ENCODE assay signal across 16 cellular contexts in the genomic region with DNA sequence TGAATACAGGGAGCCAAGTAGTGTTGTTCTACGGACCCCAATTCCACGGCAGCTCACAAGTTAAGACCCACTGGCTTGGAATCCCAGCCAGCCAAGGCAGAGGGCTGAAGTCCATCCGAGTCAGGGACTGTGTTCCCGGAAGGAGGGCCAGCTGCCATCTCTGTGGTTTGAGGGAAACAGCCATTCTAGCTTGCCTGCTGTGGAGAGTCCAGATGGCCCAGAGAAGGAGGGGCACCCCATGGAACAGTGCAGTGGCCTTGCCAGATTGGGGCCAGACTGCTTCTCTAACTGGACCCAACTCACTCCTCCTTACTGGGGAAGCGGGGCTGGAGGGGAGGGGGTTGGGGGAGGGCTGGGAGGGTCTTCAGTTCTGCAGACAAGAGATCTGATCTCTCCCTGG.
DNase-seq lines count a peak whose midpoint lies in the region; ATAC-seq and TF ChIP-seq lines count a peak whose summit lies in the region.
"Had no signal": no experiment of that assay in that cellular context is flagged by ENCODE, and none has a peak within 500 bp of the region (broad histone marks: within the 10 kb centered on the region; RNA-seq: fewer than 3 reads in every experiment).

No MANE protein-coding gene starts in this region.

- H3K79me2 ChIP-seq in hepatocyte = no peaks in the 10 kb centered on the region

- no peaks in the 10 kb centered on the region for H3K36me3 Mint-ChIP-seq in activated naive CD4-positive, alpha-beta T cell treated with anti-CD3 and anti-CD28 coated beads, Interleukin-2, amount 50 U/mL, for 72 hours
- H3K36me3 Mint-ChIP-seq: CD8-positive, alpha-beta memory T cell had no signal

- ATAC-seq in RWPE2 (ENCODE audit: low read depth) (no peak), HG03520 (IDR thresholded peaks at IDR 0.05; ENCODE audit: unreplicated experiment) (no peak)
- no peak for ATAC-seq in activated naive CD4-positive, alpha-beta T cell treated with anti-CD3 and anti-CD28 coated beads, Interleukin-2, amount 50 U/mL, for 72 hours

- no peak overlapping the region for H3K4me2 ChIP-seq in hepatocyte
- H3K4me2 ChIP-seq: BLaER1 treated with 17β-estradiol and CSF1 and Interleukin-3, amounts not matched to agents 10 nM and 100 nM had no signal

- H3K36me3 ChIP-seq in BE2C = no peaks in the 10 kb centered on the region
- no peaks in the 10 kb centered on the region for H3K36me3 ChIP-seq in RWPE2 (ENCODE audit: low read depth)
- H3K36me3 ChIP-seq in hepatocyte (replicated peaks; ENCODE audit: insufficient read depth, low read depth) = no peaks in the 10 kb centered on the region
- H3K36me3 ChIP-seq: BLaER1 treated with 17β-estradiol and CSF1 and Interleukin-3, amounts not matched to agents 10 nM and 100 nM; MG63 had no signal

- H3K4me3 ChIP-seq in BE2C (ENCODE audit: low read depth, low read length) = no peak overlapping the region
- no peak overlapping the region for H3K4me3 ChIP-seq in RWPE2 (ENCODE audit: severe bottlenecking)
- H3K4me3 ChIP-seq in hepatocyte = no peak overlapping the region
- H3K4me3 ChIP-seq: BLaER1 treated with 17β-estradiol and CSF1 and Interleukin-3, amounts not matched to agents 10 nM and 100 nM; GM23248; MG63 had no signal

- H3K27ac ChIP-seq in RWPE2 (ENCODE audit: poor library complexity, severe bottlenecking) (no peak overlapping the region), hepatocyte (no peak overlapping the region)
- H3K27ac ChIP-seq: BLaER1 treated with 17β-estradiol and CSF1 and Interleukin-3, amounts not matched to agents 10 nM and 100 nM; GM23248 had no signal

- H3K4me1 ChIP-seq in BE2C = no peaks in the 10 kb centered on the region
- H3K4me1 ChIP-seq in RWPE2 (ENCODE audit: insufficient read depth, poor library complexity, severe bottlenecking) = no peaks in the 10 kb centered on the region
- no peaks in the 10 kb centered on the region for H3K4me1 ChIP-seq in hepatocyte (ENCODE audit: insufficient read depth)
- H3K4me1 ChIP-seq: BLaER1 treated with 17β-estradiol and CSF1 and Interleukin-3, amounts not matched to agents 10 nM and 100 nM had no signal

- H3K9me2 ChIP-seq in hepatocyte (replicated peaks; ENCODE audit: insufficient read depth) = no peaks in the 10 kb centered on the region

- no peaks in the 10 kb centered on the region for H4K20me1 ChIP-seq in hepatocyte (ENCODE audit: insufficient read depth, poor library complexity, severe bottlenecking)
- H4K20me1 ChIP-seq: BLaER1 treated with 17β-estradiol and CSF1 and Interleukin-3, amounts not matched to agents 10 nM and 100 nM had no signal

- H2AFZ ChIP-seq in hepatocyte = no peak overlapping the region
- H2AFZ ChIP-seq: GM23248 had no signal

- H3K9me3 ChIP-seq in BE2C (no peaks in the 10 kb centered on the region), RWPE2 (ENCODE audit: severe bottlenecking) (no peaks in the 10 kb centered on the region), hepatocyte (ENCODE audit: low read depth) (no peaks in the 10 kb centered on the region)
- H3K9me3 ChIP-seq: BLaER1 treated with 17β-estradiol and CSF1 and Interleukin-3, amounts not matched to agents 10 nM and 100 nM; MG63 had no signal

- H3K9me3 Mint-ChIP-seq in activated naive CD4-positive, alpha-beta T cell treated with anti-CD3 and anti-CD28 coated beads, Interleukin-2, amount 50 U/mL, for 72 hours = peaks cover 0 to 5% of the 10 kb centered on the region in 2 donors

- H3K27me3 ChIP-seq in BE2C (peaks cover 6% of the 10 kb centered on the region), RWPE2 (ENCODE audit: insufficient read depth, poor library complexity, severe bottlenecking) (peaks cover 4% of the 10 kb centered on the region), hepatocyte (no peaks in the 10 kb centered on the region)
- H3K27me3 ChIP-seq: BLaER1 treated with 17β-estradiol and CSF1 and Interleukin-3, amounts not matched to agents 10 nM and 100 nM; MG63 had no signal

- no peak overlapping the region for H3K27ac Mint-ChIP-seq in activated naive CD4-positive, alpha-beta T cell treated with anti-CD3 and anti-CD28 coated beads, Interleukin-2, amount 50 U/mL, for 72 hours
- H3K27ac Mint-ChIP-seq: CD8-positive, alpha-beta memory T cell had no signal

- DNase-seq in BE2C = peak; percentile 10
- peak; percentile 33 for DNase-seq in NCI-H1694 (lab: John Stamatoyannopoulos, UW)
- DNase-seq in RWPE2 (ENCODE audit: low spot score) = peak; percentile 18
- DNase-seq in hepatocyte (ENCODE audit: low spot score) = peak; percentile 4
- no peak for DNase-seq in activated naive CD4-positive, alpha-beta T cell treated with anti-CD3 and anti-CD28 coated beads, Interleukin-2, amount 50 U/mL, for 72 hours (ENCODE audit: low spot score in 2 of 2)
- no peak for DNase-seq in stimulated activated CD4-positive, alpha-beta T cell treated with anti-CD3 and anti-CD28 coated beads, Interleukin-4, amount 100 ng/mL, for 4 hours
- no peak for DNase-seq in NCI-H1417 treated with DMSO at 0.1 percent for 48 hours (lab: John Stamatoyannopoulos, UW)
- DNase-seq: CD8-positive, alpha-beta memory T cell; GF-D8; GM23248; MG63; NCI-H1092 treated with DMSO at 0.1 percent for 48 hours; NCI-H1930; NCI-H510A treated with DMSO at 0.1 percent for 48 hours had no signal

- TF ChIP-seq CTCF in BE2C (IDR thresholded peaks at IDR 0.05; ENCODE audit: low read depth, low read length) (no peak), RWPE2 (IDR thresholded peaks at IDR 0.05; ENCODE audit: poor library complexity, severe bottlenecking) (no peak), hepatocyte (IDR thresholded peaks at IDR 0.05; ENCODE audit: poor library complexity) (no peak)

- WGBS in hepatocyte (ENCODE audit: low lambda C conversion rate, missing lambda C conversion rate) = 89% methylated on average over 5 of the region's 5 CpGs

Comparison
In these comparisons a context has a peak if more than half of its experiments do, and no peak if none do; other contexts are left out.
1. DNase-seq: peak in BE2C (single experiment), NCI-H1694 (single experiment), RWPE2 (single experiment) and hepatocyte (single experiment); none in activated naive CD4-positive, alpha-beta T cell treated with anti-CD3 and anti-CD28 coated beads, Interleukin-2, amount 50 U/mL, for 72 hours (0 of 2), stimulated activated CD4-positive, alpha-beta T cell treated with anti-CD3 and anti-CD28 coated beads, Interleukin-4, amount 100 ng/mL, for 4 hours (0 of 2) and NCI-H1417 treated with DMSO at 0.1 percent for 48 hours (single experiment).